Comparison of ENCODE assay signal across 1 cellular context in the genomic region with DNA sequence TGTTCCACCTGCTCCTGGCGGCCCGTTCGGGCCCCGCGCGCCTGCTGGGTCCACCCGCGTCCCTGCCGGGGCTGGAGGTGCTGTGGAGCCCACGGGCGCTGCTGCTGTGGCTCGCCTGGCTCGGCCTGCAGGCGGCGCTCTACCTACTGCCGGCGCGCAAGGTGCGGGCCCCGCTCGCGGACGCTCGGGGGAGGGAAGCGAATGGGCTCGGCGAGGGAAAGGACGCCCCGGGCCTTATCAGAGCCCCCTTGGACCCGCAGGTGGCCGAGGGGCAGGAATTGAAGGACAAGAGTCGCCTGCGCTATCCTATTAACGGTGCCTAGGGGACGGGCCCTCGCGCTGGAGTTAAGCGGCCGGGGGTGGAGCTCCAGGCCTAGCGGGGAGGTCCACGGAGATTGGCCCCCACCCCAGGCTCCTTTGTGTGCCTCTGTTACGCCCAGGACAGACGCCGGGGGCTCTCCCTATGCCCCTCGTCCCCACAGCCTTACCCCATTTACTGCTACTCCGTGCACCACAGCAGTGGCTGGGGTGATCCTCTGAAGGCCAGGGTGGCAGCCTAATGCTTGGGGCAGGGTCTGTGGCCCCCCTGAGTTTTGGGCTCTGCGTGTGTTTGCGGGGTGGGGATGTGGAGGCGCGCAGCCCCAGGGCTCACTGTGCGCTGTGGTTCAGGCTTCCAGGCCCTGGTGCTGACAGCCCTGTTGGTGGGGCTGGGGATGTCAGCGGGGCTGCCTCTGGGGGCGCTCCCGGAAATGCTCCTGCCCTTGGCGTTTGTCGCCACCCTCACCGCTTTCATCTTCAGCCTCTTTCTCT.
A peak's percentile ranks its signal among the peaks of the same experiment; 100 is the strongest.
TF ChIP-seq lines count a peak whose summit lies in the region.

No MANE protein-coding gene starts in this region.

TF ChIP-seq in K562, 482 proteins besides CTCF, POLR2A, EP300 and RAD21 (continued from another document and continues in another):
- TF ChIP-seq, protein P1, sequence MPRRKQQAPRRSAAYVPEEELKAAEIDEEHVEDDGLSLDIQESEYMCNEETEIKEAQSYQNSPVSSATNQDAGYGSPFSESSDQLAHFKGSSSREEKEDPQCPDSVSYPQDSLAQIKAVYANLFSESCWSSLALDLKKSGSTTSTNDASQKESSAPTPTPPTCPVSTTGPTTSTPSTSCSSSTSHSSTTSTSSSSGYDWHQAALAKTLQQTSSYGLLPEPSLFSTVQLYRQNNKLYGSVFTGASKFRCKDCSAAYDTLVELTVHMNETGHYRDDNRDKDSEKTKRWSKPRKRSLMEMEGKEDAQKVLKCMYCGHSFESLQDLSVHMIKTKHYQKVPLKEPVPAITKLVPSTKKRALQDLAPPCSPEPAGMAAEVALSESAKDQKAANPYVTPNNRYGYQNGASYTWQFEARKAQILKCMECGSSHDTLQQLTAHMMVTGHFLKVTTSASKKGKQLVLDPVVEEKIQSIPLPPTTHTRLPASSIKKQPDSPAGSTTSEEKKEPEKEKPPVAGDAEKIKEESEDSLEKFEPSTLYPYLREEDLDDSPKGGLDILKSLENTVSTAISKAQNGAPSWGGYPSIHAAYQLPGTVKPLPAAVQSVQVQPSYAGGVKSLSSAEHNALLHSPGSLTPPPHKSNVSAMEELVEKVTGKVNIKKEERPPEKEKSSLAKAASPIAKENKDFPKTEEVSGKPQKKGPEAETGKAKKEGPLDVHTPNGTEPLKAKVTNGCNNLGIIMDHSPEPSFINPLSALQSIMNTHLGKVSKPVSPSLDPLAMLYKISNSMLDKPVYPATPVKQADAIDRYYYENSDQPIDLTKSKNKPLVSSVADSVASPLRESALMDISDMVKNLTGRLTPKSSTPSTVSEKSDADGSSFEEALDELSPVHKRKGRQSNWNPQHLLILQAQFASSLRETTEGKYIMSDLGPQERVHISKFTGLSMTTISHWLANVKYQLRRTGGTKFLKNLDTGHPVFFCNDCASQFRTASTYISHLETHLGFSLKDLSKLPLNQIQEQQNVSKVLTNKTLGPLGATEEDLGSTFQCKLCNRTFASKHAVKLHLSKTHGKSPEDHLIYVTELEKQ (CRISPR knock-in tag; IDR thresholded peaks at IDR 0.05) = no peak
- TF ChIP-seq SMARCC2 (IDR thresholded peaks at IDR 0.05; ENCODE audit: low read depth) (no peak), ZFX (CRISPR knock-in tag; IDR thresholded peaks at IDR 0.05) (peak; percentile 95), CCNT2 (IDR thresholded peaks at IDR 0.05; ENCODE audit: borderline replicate concordance, extremely low read depth, insufficient read length, low read depth, low read length) (peak; percentile 88), POLR2AphosphoS2 (IDR thresholded peaks at IDR 0.05; ENCODE audit: low read length) (no peak; the same call in 1 of the 2 replicates), TAF7 (tag; IDR thresholded peaks at IDR 0.05) (0 out of 2 replicates have a peak, but pooled peaks have one; percentile 24), ZNF347 (CRISPR knock-in tag; IDR thresholded peaks at IDR 0.05; ENCODE audit: low read depth) (no peak), ZFP1 (CRISPR knock-in tag; IDR thresholded peaks at IDR 0.05) (no peak), PHF8 (IDR thresholded peaks at IDR 0.05; ENCODE audit: borderline replicate concordance, low read length) (peak; percentile 58; the same call in 1 of the 2 replicates), HIVEP1 (CRISPR knock-in tag; IDR thresholded peaks at IDR 0.05) (no peak), BDP1 (IDR thresholded peaks at IDR 0.05; ENCODE audit: insufficient read depth, insufficient read length) (no peak), MCM3 (IDR thresholded peaks at IDR 0.05) (no peak), HMGN3 (IDR thresholded peaks at IDR 0.05; ENCODE audit: borderline replicate concordance, extremely low read depth, insufficient read length, low read depth, low read length) (peak; percentile 95), PRPF4 (IDR thresholded peaks at IDR 0.05; ENCODE audit: insufficient read depth, low read depth, low read length, poor library complexity, severe bottlenecking) (peak; percentile 50), POLR3G (IDR thresholded peaks at IDR 0.05; ENCODE audit: extremely low read depth, insufficient read length, insufficient replicate concordance) (no peak), NFIC (IDR thresholded peaks at IDR 0.05) (peak; percentile 61), ZNF561 (CRISPR knock-in tag; conservative IDR thresholded peaks at IDR 0.05) (no peak), MTF1 (CRISPR knock-in tag; IDR thresholded peaks at IDR 0.05; ENCODE audit: borderline replicate concordance) (no peak), SRSF3 (IDR thresholded peaks at IDR 0.05; ENCODE audit: insufficient read depth, low read length) (no peak), HDAC1 (IDR thresholded peaks at IDR 0.05) (peak in 1 of 2 experiments; percentile 73; a peak in 2 of 4 replicates), HDGF (IDR thresholded peaks at IDR 0.05) (no peak), SNIP1 (IDR thresholded peaks at IDR 0.05; ENCODE audit: low read depth) (no peak), NFXL1 (CRISPR knock-in tag; IDR thresholded peaks at IDR 0.05) (no peak)
- TF ChIP-seq, protein P2, sequence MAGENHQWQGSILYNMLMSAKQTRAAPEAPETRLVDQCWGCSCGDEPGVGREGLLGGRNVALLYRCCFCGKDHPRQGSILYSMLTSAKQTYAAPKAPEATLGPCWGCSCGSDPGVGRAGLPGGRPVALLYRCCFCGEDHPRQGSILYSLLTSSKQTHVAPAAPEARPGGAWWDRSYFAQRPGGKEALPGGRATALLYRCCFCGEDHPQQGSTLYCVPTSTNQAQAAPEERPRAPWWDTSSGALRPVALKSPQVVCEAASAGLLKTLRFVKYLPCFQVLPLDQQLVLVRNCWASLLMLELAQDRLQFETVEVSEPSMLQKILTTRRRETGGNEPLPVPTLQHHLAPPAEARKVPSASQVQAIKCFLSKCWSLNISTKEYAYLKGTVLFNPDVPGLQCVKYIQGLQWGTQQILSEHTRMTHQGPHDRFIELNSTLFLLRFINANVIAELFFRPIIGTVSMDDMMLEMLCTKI (IDR thresholded peaks at IDR 0.05; ENCODE audit: partially characterized antibody) = no peak
- TF ChIP-seq, protein P3, sequence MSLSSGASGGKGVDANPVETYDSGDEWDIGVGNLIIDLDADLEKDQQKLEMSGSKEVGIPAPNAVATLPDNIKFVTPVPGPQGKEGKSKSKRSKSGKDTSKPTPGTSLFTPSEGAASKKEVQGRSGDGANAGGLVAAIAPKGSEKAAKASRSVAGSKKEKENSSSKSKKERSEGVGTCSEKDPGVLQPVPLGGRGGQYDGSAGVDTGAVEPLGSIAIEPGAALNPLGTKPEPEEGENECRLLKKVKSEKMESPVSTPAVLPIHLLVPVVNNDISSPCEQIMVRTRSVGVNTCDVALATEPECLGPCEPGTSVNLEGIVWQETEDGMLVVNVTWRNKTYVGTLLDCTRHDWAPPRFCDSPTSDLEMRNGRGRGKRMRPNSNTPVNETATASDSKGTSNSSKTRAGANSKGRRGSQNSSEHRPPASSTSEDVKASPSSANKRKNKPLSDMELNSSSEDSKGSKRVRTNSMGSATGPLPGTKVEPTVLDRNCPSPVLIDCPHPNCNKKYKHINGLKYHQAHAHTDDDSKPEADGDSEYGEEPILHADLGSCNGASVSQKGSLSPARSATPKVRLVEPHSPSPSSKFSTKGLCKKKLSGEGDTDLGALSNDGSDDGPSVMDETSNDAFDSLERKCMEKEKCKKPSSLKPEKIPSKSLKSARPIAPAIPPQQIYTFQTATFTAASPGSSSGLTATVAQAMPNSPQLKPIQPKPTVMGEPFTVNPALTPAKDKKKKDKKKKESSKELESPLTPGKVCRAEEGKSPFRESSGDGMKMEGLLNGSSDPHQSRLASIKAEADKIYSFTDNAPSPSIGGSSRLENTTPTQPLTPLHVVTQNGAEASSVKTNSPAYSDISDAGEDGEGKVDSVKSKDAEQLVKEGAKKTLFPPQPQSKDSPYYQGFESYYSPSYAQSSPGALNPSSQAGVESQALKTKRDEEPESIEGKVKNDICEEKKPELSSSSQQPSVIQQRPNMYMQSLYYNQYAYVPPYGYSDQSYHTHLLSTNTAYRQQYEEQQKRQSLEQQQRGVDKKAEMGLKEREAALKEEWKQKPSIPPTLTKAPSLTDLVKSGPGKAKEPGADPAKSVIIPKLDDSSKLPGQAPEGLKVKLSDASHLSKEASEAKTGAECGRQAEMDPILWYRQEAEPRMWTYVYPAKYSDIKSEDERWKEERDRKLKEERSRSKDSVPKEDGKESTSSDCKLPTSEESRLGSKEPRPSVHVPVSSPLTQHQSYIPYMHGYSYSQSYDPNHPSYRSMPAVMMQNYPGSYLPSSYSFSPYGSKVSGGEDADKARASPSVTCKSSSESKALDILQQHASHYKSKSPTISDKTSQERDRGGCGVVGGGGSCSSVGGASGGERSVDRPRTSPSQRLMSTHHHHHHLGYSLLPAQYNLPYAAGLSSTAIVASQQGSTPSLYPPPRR (CRISPR knock-in tag; IDR thresholded peaks at IDR 0.05; ENCODE audit: borderline replicate concordance) = no peak
- TF ChIP-seq, protein P4, sequence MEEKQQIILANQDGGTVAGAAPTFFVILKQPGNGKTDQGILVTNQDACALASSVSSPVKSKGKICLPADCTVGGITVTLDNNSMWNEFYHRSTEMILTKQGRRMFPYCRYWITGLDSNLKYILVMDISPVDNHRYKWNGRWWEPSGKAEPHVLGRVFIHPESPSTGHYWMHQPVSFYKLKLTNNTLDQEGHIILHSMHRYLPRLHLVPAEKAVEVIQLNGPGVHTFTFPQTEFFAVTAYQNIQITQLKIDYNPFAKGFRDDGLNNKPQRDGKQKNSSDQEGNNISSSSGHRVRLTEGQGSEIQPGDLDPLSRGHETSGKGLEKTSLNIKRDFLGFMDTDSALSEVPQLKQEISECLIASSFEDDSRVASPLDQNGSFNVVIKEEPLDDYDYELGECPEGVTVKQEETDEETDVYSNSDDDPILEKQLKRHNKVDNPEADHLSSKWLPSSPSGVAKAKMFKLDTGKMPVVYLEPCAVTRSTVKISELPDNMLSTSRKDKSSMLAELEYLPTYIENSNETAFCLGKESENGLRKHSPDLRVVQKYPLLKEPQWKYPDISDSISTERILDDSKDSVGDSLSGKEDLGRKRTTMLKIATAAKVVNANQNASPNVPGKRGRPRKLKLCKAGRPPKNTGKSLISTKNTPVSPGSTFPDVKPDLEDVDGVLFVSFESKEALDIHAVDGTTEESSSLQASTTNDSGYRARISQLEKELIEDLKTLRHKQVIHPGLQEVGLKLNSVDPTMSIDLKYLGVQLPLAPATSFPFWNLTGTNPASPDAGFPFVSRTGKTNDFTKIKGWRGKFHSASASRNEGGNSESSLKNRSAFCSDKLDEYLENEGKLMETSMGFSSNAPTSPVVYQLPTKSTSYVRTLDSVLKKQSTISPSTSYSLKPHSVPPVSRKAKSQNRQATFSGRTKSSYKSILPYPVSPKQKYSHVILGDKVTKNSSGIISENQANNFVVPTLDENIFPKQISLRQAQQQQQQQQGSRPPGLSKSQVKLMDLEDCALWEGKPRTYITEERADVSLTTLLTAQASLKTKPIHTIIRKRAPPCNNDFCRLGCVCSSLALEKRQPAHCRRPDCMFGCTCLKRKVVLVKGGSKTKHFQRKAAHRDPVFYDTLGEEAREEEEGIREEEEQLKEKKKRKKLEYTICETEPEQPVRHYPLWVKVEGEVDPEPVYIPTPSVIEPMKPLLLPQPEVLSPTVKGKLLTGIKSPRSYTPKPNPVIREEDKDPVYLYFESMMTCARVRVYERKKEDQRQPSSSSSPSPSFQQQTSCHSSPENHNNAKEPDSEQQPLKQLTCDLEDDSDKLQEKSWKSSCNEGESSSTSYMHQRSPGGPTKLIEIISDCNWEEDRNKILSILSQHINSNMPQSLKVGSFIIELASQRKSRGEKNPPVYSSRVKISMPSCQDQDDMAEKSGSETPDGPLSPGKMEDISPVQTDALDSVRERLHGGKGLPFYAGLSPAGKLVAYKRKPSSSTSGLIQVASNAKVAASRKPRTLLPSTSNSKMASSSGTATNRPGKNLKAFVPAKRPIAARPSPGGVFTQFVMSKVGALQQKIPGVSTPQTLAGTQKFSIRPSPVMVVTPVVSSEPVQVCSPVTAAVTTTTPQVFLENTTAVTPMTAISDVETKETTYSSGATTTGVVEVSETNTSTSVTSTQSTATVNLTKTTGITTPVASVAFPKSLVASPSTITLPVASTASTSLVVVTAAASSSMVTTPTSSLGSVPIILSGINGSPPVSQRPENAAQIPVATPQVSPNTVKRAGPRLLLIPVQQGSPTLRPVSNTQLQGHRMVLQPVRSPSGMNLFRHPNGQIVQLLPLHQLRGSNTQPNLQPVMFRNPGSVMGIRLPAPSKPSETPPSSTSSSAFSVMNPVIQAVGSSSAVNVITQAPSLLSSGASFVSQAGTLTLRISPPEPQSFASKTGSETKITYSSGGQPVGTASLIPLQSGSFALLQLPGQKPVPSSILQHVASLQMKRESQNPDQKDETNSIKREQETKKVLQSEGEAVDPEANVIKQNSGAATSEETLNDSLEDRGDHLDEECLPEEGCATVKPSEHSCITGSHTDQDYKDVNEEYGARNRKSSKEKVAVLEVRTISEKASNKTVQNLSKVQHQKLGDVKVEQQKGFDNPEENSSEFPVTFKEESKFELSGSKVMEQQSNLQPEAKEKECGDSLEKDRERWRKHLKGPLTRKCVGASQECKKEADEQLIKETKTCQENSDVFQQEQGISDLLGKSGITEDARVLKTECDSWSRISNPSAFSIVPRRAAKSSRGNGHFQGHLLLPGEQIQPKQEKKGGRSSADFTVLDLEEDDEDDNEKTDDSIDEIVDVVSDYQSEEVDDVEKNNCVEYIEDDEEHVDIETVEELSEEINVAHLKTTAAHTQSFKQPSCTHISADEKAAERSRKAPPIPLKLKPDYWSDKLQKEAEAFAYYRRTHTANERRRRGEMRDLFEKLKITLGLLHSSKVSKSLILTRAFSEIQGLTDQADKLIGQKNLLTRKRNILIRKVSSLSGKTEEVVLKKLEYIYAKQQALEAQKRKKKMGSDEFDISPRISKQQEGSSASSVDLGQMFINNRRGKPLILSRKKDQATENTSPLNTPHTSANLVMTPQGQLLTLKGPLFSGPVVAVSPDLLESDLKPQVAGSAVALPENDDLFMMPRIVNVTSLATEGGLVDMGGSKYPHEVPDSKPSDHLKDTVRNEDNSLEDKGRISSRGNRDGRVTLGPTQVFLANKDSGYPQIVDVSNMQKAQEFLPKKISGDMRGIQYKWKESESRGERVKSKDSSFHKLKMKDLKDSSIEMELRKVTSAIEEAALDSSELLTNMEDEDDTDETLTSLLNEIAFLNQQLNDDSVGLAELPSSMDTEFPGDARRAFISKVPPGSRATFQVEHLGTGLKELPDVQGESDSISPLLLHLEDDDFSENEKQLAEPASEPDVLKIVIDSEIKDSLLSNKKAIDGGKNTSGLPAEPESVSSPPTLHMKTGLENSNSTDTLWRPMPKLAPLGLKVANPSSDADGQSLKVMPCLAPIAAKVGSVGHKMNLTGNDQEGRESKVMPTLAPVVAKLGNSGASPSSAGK (IDR thresholded peaks at IDR 0.05) = no peak
- TF ChIP-seq, protein P5, sequence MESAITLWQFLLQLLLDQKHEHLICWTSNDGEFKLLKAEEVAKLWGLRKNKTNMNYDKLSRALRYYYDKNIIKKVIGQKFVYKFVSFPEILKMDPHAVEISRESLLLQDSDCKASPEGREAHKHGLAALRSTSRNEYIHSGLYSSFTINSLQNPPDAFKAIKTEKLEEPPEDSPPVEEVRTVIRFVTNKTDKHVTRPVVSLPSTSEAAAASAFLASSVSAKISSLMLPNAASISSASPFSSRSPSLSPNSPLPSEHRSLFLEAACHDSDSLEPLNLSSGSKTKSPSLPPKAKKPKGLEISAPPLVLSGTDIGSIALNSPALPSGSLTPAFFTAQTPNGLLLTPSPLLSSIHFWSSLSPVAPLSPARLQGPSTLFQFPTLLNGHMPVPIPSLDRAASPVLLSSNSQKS (CRISPR knock-in tag; IDR thresholded peaks at IDR 0.05) = no peak
